In genomic region chr9:131178382-131178781, GRCh38 we compare ENCODE assay signal across 8 cellular contexts. TPM values are rescaled to one million over a fixed set of nuclear protein-coding genes. Genes with fewer than 3 reads are reported as not detected.
DNase-seq lines count a peak whose midpoint lies in the region; ATAC-seq and TF ChIP-seq lines count a peak whose summit lies in the region.

No MANE protein-coding gene starts in this region.

- H3K4me1 Mint-ChIP-seq in activated CD8-positive, alpha-beta T cell treated with anti-CD3 and anti-CD28 coated beads for 36 hours (ENCODE audit: low read depth) = peaks cover 4% of the 10 kb centered on the region
- H3K4me1 Mint-ChIP-seq in memory B cell = peaks cover 28% of the 10 kb centered on the region

- peak; percentile 77 for DNase-seq in GM10266 (ENCODE audit: extremely low spot score)
- DNase-seq in NCI-H526 treated with DMSO at 0.1 percent for 48 hours (lab: John Stamatoyannopoulos, UW) = peak; percentile 1
- DNase-seq in activated CD8-positive, alpha-beta T cell treated with anti-CD3 and anti-CD28 coated beads for 36 hours = peak; percentile 82
- peak; percentile 62 for DNase-seq in effector CD4-positive, alpha-beta T cell
- DNase-seq in memory B cell (ENCODE audit: low spot score in 2 of 2) = peak; percentile 65
- peak; percentile 35 to 53 for DNase-seq in stimulated activated CD8-positive, alpha-beta memory T cell treated with anti-CD3 and anti-CD28 coated beads, Interleukin-15, amount 100 ng/mL, for 4 hours (ENCODE audit: low read depth in 2 of 2)
- DNase-seq in dedifferentiated amniotic fluid mesenchymal stem cell (ENCODE audit: extremely low spot score) = no peak

- no peaks in the 10 kb centered on the region for H3K9me3 Mint-ChIP-seq in activated CD8-positive, alpha-beta T cell treated with anti-CD3 and anti-CD28 coated beads for 36 hours
- no peaks in the 10 kb centered on the region for H3K9me3 Mint-ChIP-seq in memory B cell

- CTCF ChIA-PET in activated CD8-positive, alpha-beta T cell treated with anti-CD3 and anti-CD28 coated beads for 36 hours (lab: Charles Lee) = interaction anchor here (0.6 to 10.9 kb wide), 26 partner anchors 10 to 286 kb away, joined by 3 to 164 read pairs (median 5); no protein-coding TSS in a partner anchor

- peak; percentile 98 for TF ChIP-seq CTCF in GM10266 (IDR thresholded peaks at IDR 0.05; ENCODE audit: control insufficient read depth, insufficient read depth, low read depth, missing control alignments)
- TF ChIP-seq CTCF in activated CD8-positive, alpha-beta T cell treated with anti-CD3 and anti-CD28 coated beads for 36 hours (IDR thresholded peaks at IDR 0.05) = peak; percentile 97

- H3K27me3 Mint-ChIP-seq in activated CD8-positive, alpha-beta T cell treated with anti-CD3 and anti-CD28 coated beads for 36 hours = no peaks in the 10 kb centered on the region
- no peaks in the 10 kb centered on the region for H3K27me3 Mint-ChIP-seq in memory B cell

- H3K36me3 Mint-ChIP-seq in activated CD8-positive, alpha-beta T cell treated with anti-CD3 and anti-CD28 coated beads for 36 hours (ENCODE audit: low read depth) = peaks cover 62% of the 10 kb centered on the region
- peaks cover 30% of the 10 kb centered on the region for H3K36me3 Mint-ChIP-seq in memory B cell

- H3K27ac Mint-ChIP-seq in activated CD8-positive, alpha-beta T cell treated with anti-CD3 and anti-CD28 coated beads for 36 hours = no peak overlapping the region
- H3K27ac Mint-ChIP-seq in memory B cell = no peak overlapping the region

- ATAC-seq in HG02642 (IDR thresholded peaks at IDR 0.05; ENCODE audit: poor library complexity, unreplicated experiment) = peak; percentile 78
- peak; percentile 100 for ATAC-seq in activated CD8-positive, alpha-beta T cell treated with anti-CD3 and anti-CD28 coated beads for 36 hours
- peak; percentile 80 for ATAC-seq in memory B cell (ENCODE audit: low read depth)

- POLR2A ChIA-PET in activated CD8-positive, alpha-beta T cell treated with anti-CD3 and anti-CD28 coated beads for 36 hours (lab: Charles Lee) = interaction anchor here (0.7 to 1.1 kb wide), 3 partner anchors 156 to 562 kb away, joined by 3 to 4 read pairs (median 3); no protein-coding TSS in a partner anchor

- intact Hi-C loops in activated CD8-positive, alpha-beta T cell treated with anti-CD3 and anti-CD28 coated beads for 36 hours (cut with micrococcal nuclease) = loop anchor here (1.0 kb wide), 1 partner anchor 158 kb away; no protein-coding TSS in a partner anchor

- no peak overlapping the region for H3K4me3 Mint-ChIP-seq in activated CD8-positive, alpha-beta T cell treated with anti-CD3 and anti-CD28 coated beads for 36 hours
- no peak overlapping the region for H3K4me3 Mint-ChIP-seq in memory B cell

RNA-seq across cellular contexts. Expression of gene NUP214, which starts 53.0 kb away (rescaled TPM):
- 10 to 100 TPM; 57.6 to 58.3 TPM for total RNA-seq in activated CD8-positive, alpha-beta T cell treated with anti-CD3 and anti-CD28 coated beads for 36 hours
